Comparison of ENCODE assay signal across 16 cellular contexts in the genomic region with DNA sequence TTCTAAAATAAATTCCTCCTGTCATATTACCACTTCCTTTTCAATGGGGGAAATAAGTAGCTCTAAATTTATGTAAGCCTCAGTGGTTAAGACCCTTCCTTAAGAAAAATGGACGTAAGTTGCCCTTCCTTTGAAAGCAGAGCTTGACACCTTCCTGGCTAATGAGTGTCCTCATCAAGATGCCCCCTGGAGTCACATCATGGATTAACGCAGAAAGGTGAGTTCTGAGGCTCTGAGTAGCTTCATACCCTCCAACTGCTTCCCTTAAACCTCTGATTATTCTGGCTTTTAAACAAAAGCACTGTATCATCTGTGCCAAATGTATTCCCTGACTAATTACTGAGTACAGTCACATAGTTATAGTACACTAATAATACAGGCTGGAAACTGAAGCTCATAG. TPM values are rescaled to one million over a fixed set of nuclear protein-coding genes. Genes with fewer than 3 reads are reported as not detected.
DNase-seq lines count a peak whose midpoint lies in the region; ATAC-seq and TF ChIP-seq lines count a peak whose summit lies in the region.
"Had no signal": no experiment of that assay in that cellular context is flagged by ENCODE, and none has a peak within 500 bp of the region (broad histone marks: within the 10 kb centered on the region; RNA-seq: fewer than 3 reads in every experiment).

No MANE protein-coding gene starts in this region.

- in situ Hi-C loops in GM13976 (cut with MboI; ENCODE audit: low sequenced_read_pairs, unreplicated experiment) = no loop called here

- no peak for TF ChIP-seq CTCF in natural killer cell (IDR thresholded peaks at IDR 0.05)
- TF ChIP-seq CTCF in GM13976 (IDR thresholded peaks at IDR 0.05; ENCODE audit: borderline replicate concordance, control extremely low read depth, extremely low read depth, insufficient read depth, missing control alignments) = no peak
- TF ChIP-seq CTCF in CD14-positive monocyte (IDR thresholded peaks at IDR 0.05) = no peak

- DNase-seq in natural killer cell treated with Interleukin-12 subunit alpha and Interleukin-12 subunit beta and Interleukin-15 and Interleukin-18, amount 100 ng/mL, for 72 hours (ENCODE audit: low spot score) = no peak
- DNase-seq in natural killer cell (no peak), NAMALWA (ENCODE audit: low spot score) (peak; percentile 24), GM13976 (ENCODE audit: low spot score) (no peak), SHP77 treated with DMSO at 0.1 percent for 48 hours (lab: John Stamatoyannopoulos, UW) (no peak), CD14-positive monocyte (ENCODE audit: low spot score) (no peak)
- DNase-seq: AML-193, Caco-2, EL, NCI-H1105 treated with DMSO at 0.1 percent for 48 hours, NCI-H1694, NCI-H2081 treated with DMSO at 0.1 percent for 48 hours, RPMI8226, SIG-M5 had no signal

- H3K4me1 Mint-ChIP-seq in natural killer cell treated with Interleukin-12 subunit alpha and Interleukin-12 subunit beta and Interleukin-15 and Interleukin-18, amount 100 ng/mL, for 72 hours (ENCODE audit: low read depth in 2 of 2) = peaks cover 4 to 8% of the 10 kb centered on the region in 2 donors
- H3K4me1 Mint-ChIP-seq in natural killer cell (peaks cover 6 to 9% of the 10 kb centered on the region in 2 donors), CD14-positive monocyte (no peaks in the 10 kb centered on the region)
- H3K4me1 Mint-ChIP-seq in dendritic cell treated with granulocyte-macrophage colony-stimulating factor and Interleukin-4, amounts not matched to agents 40 ng/mL and 50 ng/mL, for 4 days (ENCODE audit: low read depth) = peaks cover 41% of the 10 kb centered on the region

- H3K27ac Mint-ChIP-seq in natural killer cell treated with Interleukin-12 subunit alpha and Interleukin-12 subunit beta and Interleukin-15 and Interleukin-18, amount 100 ng/mL, for 72 hours = peak overlapping the region; percentile 22 to 54
- H3K27ac Mint-ChIP-seq in natural killer cell (peak overlapping the region in 1 of 2 donors; percentile 69), CD14-positive monocyte (no peak overlapping the region)
- H3K27ac Mint-ChIP-seq in dendritic cell treated with granulocyte-macrophage colony-stimulating factor and Interleukin-4, amounts not matched to agents 40 ng/mL and 50 ng/mL, for 4 days = peak overlapping the region; percentile 75

- H3K9me3 Mint-ChIP-seq in natural killer cell treated with Interleukin-12 subunit alpha and Interleukin-12 subunit beta and Interleukin-15 and Interleukin-18, amount 100 ng/mL, for 72 hours = no peaks in the 10 kb centered on the region
- no peaks in the 10 kb centered on the region for H3K9me3 Mint-ChIP-seq in natural killer cell
- no peaks in the 10 kb centered on the region for H3K9me3 Mint-ChIP-seq in dendritic cell treated with granulocyte-macrophage colony-stimulating factor and Interleukin-4, amounts not matched to agents 40 ng/mL and 50 ng/mL, for 4 days
- peaks cover 0 to 8% (median 2%) of the 10 kb centered on the region in 7 donors for H3K9me3 Mint-ChIP-seq in CD14-positive monocyte

- H3K27me3 Mint-ChIP-seq in natural killer cell treated with Interleukin-12 subunit alpha and Interleukin-12 subunit beta and Interleukin-15 and Interleukin-18, amount 100 ng/mL, for 72 hours = no peaks in the 10 kb centered on the region
- H3K27me3 Mint-ChIP-seq in natural killer cell (ENCODE audit: low read depth in 2 of 2) = no peaks in the 10 kb centered on the region
- H3K27me3 Mint-ChIP-seq in dendritic cell treated with granulocyte-macrophage colony-stimulating factor and Interleukin-4, amounts not matched to agents 40 ng/mL and 50 ng/mL, for 4 days = peaks cover 39% of the 10 kb centered on the region
- peaks cover 29 to 79% (median 42%) of the 10 kb centered on the region in 3 donors for H3K27me3 Mint-ChIP-seq in CD14-positive monocyte (ENCODE audit: low read depth in 3 of 3)

- H3K4me3 Mint-ChIP-seq in natural killer cell treated with Interleukin-12 subunit alpha and Interleukin-12 subunit beta and Interleukin-15 and Interleukin-18, amount 100 ng/mL, for 72 hours = no peak overlapping the region
- H3K4me3 Mint-ChIP-seq in natural killer cell (no peak overlapping the region), CD14-positive monocyte (no peak overlapping the region)
- H3K4me3 Mint-ChIP-seq in dendritic cell treated with granulocyte-macrophage colony-stimulating factor and Interleukin-4, amounts not matched to agents 40 ng/mL and 50 ng/mL, for 4 days = no peak overlapping the region

- H3K36me3 Mint-ChIP-seq in natural killer cell treated with Interleukin-12 subunit alpha and Interleukin-12 subunit beta and Interleukin-15 and Interleukin-18, amount 100 ng/mL, for 72 hours = peaks cover 18% of the 10 kb centered on the region
- H3K36me3 Mint-ChIP-seq in natural killer cell (peaks cover 18% of the 10 kb centered on the region), CD14-positive monocyte (peaks cover 70 to 83% of the 10 kb centered on the region in 2 donors)
- peaks cover 96% of the 10 kb centered on the region for H3K36me3 Mint-ChIP-seq in dendritic cell treated with granulocyte-macrophage colony-stimulating factor and Interleukin-4, amounts not matched to agents 40 ng/mL and 50 ng/mL, for 4 days (ENCODE audit: low read depth)

- intact Hi-C loops in natural killer cell (cut with micrococcal nuclease) = no loop called here
- intact Hi-C loops in dendritic cell treated with granulocyte-macrophage colony-stimulating factor and Interleukin-4, amounts not matched to agents 40 ng/mL and 50 ng/mL, for 4 days (cut with micrococcal nuclease) = no loop called here
- intact Hi-C loops in CD14-positive monocyte (cut with micrococcal nuclease) = no loop called here

- ATAC-seq in natural killer cell treated with Interleukin-12 subunit alpha and Interleukin-12 subunit beta and Interleukin-15 and Interleukin-18, amount 100 ng/mL, for 72 hours = no peak
- no peak for ATAC-seq in natural killer cell
- ATAC-seq: SK-N-SH treated with all-trans-retinoic acid at 6 μM for 48 hours had no signal

RNA-seq across cellular contexts. Expression of a gene that starts 14.7 kb away (rescaled TPM):
- 10 to 100 TPM; 10.4 to 14.8 TPM for total RNA-seq in natural killer cell treated with Interleukin-12 subunit alpha and Interleukin-12 subunit beta and Interleukin-15 and Interleukin-18, amount 100 ng/mL, for 72 hours
- total RNA-seq in natural killer cell = 10 to 100 TPM; 29.3 to 33.0 (median 31.7) TPM
- polyA plus RNA-seq in CD14-positive monocyte = 1 to 10 TPM; 1.8 to 2.7 TPM

Comparison
In these comparisons a context has a peak if more than half of its experiments do, and no peak if none do; other contexts are left out.
1. H3K27ac Mint-ChIP-seq: peak in natural killer cell treated with Interleukin-12 subunit alpha and Interleukin-12 subunit beta and Interleukin-15 and Interleukin-18, amount 100 ng/mL, for 72 hours (2 of 2) and dendritic cell treated with granulocyte-macrophage colony-stimulating factor and Interleukin-4, amounts not matched to agents 40 ng/mL and 50 ng/mL, for 4 days (single experiment); none in CD14-positive monocyte (0 of 7).